Comparison of ENCODE assay signal across 29 cellular contexts in genomic region chr13:34708914-34709313, GRCh38.
"Had no signal": no experiment of that assay in that cellular context is flagged by ENCODE, and none has a peak within 500 bp of the region (broad histone marks: within the 10 kb centered on the region; RNA-seq: fewer than 3 reads in every experiment).

No MANE protein-coding gene starts in this region.

- H3K27ac Mint-ChIP-seq: activated CD4-positive, alpha-beta memory T cell treated with anti-CD3 and anti-CD28 coated beads, Interleukin-2, amount 10 ng/mL, durations not matched to agents 7 days and 5 days; activated CD4-positive, alpha-beta T cell treated with anti-CD3 and anti-CD28 coated beads, Interleukin-2, amount 10 ng/mL, durations not matched to agents 7 days and 5 days; activated naive CD8-positive, alpha-beta T cell; activated T-cell treated with anti-CD3 and anti-CD28 coated beads, Interleukin-2, amount 50 U/mL, for 24 hours; activated T-cell treated with anti-CD3 and anti-CD28 coated beads, Interleukin-2, amount 50 U/mL, for 72 hours; WTC11 had no signal

- DNase-seq: activated CD4-positive, alpha-beta memory T cell treated with anti-CD3 and anti-CD28 coated beads, Interleukin-2, amount 10 ng/mL, durations not matched to agents 7 days and 5 days; activated CD4-positive, alpha-beta T cell treated with anti-CD3 and anti-CD28 coated beads for 1 hour; activated CD4-positive, alpha-beta T cell treated with anti-CD3 and anti-CD28 coated beads for 4 hours; activated CD4-positive, alpha-beta T cell treated with anti-CD3 and anti-CD28 coated beads, Interleukin-2, amount 10 ng/mL, durations not matched to agents 7 days and 5 days; activated CD4-positive, alpha-beta T cell treated with anti-CD3 and anti-CD28 coated beads, Interleukin-2, amount 50 U/mL, for 4 hours; activated CD8-positive, alpha-beta memory T cell treated with anti-CD3 and anti-CD28 coated beads, Interleukin-2, amount 50 U/mL, for 48 hours; activated effector memory CD4-positive, alpha-beta T cell treated with Interleukin-2 at 50 U/mL for 16 hours; activated gamma-delta T cell treated with Interleukin-2 at 50 U/mL for 16 hours; activated naive CD4-positive, alpha-beta T cell treated with anti-CD3 and anti-CD28 coated beads, Interleukin-2, amount 50 U/mL, for 16 hours; activated naive CD4-positive, alpha-beta T cell treated with Interleukin-2 at 50 U/mL for 16 hours; activated T-cell treated with anti-CD3 and anti-CD28 coated beads for 4 hours; activated T-cell treated with anti-CD3 and anti-CD28 coated beads, Interleukin-2, amount 50 U/mL, for 24 hours; activated T-cell treated with anti-CD3 and anti-CD28 coated beads, Interleukin-2, amount 50 U/mL, for 72 hours; amniotic stem cell; anterior cingulate cortex; brain microvascular endothelial cell; caudate nucleus; colonic mucosa; effector CD8-positive, alpha-beta T cell; foreskin fibroblast; glutamatergic neuron; heart left ventricle; T-helper 2 cell had no signal

- H3K27me3 ChIP-seq: brain microvascular endothelial cell, colonic mucosa, heart left ventricle had no signal

- H3K36me3 Mint-ChIP-seq: activated naive CD8-positive, alpha-beta T cell; WTC11 had no signal

- H3K27me3 Mint-ChIP-seq: activated CD4-positive, alpha-beta memory T cell treated with anti-CD3 and anti-CD28 coated beads, Interleukin-2, amount 10 ng/mL, durations not matched to agents 7 days and 5 days; activated CD4-positive, alpha-beta T cell treated with anti-CD3 and anti-CD28 coated beads, Interleukin-2, amount 10 ng/mL, durations not matched to agents 7 days and 5 days; activated naive CD8-positive, alpha-beta T cell; activated T-cell treated with anti-CD3 and anti-CD28 coated beads, Interleukin-2, amount 50 U/mL, for 24 hours had no signal

- H3K27ac ChIP-seq: brain microvascular endothelial cell, colonic mucosa, heart left ventricle had no signal

- H3K4me3 ChIP-seq: colonic mucosa, heart left ventricle had no signal

- ATAC-seq: activated T-cell treated with anti-CD3 and anti-CD28 coated beads, Interleukin-2, amount 50 U/mL, for 72 hours; esophagus mucosa; heart left ventricle; WTC11 had no signal

- H3K9me3 ChIP-seq: colonic mucosa had no signal

- H3K4me1 ChIP-seq: colonic mucosa had no signal

- H3K4me3 Mint-ChIP-seq: activated CD4-positive, alpha-beta memory T cell treated with anti-CD3 and anti-CD28 coated beads, Interleukin-2, amount 10 ng/mL, durations not matched to agents 7 days and 5 days; activated CD4-positive, alpha-beta T cell treated with anti-CD3 and anti-CD28 coated beads, Interleukin-2, amount 10 ng/mL, durations not matched to agents 7 days and 5 days; activated naive CD8-positive, alpha-beta T cell; activated T-cell treated with anti-CD3 and anti-CD28 coated beads, Interleukin-2, amount 50 U/mL, for 24 hours; activated T-cell treated with anti-CD3 and anti-CD28 coated beads, Interleukin-2, amount 50 U/mL, for 72 hours; WTC11 had no signal

- H3K36me3 ChIP-seq: brain microvascular endothelial cell, colonic mucosa, heart left ventricle had no signal

- FAIRE-seq: astrocyte, bronchial epithelial cell, frontal cortex had no signal

- H3K4me1 Mint-ChIP-seq: activated CD4-positive, alpha-beta memory T cell treated with anti-CD3 and anti-CD28 coated beads, Interleukin-2, amount 10 ng/mL, durations not matched to agents 7 days and 5 days; activated CD4-positive, alpha-beta T cell treated with anti-CD3 and anti-CD28 coated beads, Interleukin-2, amount 10 ng/mL, durations not matched to agents 7 days and 5 days; WTC11 had no signal
